Comparison of ENCODE assay signal across 7 cellular contexts in the genomic region with DNA sequence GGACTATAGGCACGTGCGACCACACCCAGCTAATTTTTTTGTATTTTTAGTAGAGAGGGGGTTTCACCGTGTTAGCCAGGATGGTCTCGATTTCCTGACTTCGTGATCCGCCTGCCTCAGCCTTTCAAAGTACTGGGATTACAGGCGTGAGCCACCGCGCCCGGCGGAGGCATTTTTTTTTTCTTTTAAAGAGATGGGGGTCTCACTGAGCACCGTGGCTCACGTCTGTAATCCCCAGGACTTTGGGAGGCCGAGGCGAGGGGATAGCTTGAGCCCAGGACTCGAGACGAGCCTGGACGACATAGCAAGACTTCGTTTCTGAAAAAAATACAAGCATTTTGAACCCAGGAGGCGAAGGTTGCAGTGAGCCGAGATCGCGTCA. TPM values are rescaled to one million over a fixed set of nuclear protein-coding genes. Genes with fewer than 3 reads are reported as not detected.
DNase-seq lines count a peak whose midpoint lies in the region; ATAC-seq, FAIRE-seq and TF ChIP-seq lines count a peak whose summit lies in the region.
"Not testable (repeated sequence)": the region's sequence is repeated elsewhere in the genome, so short reads cannot be mapped to it uniquely, and the experiment has no call there.

No MANE protein-coding gene starts in this region.

- not testable (repeated sequence) for H3K27me3 Mint-ChIP-seq in activated CD8-positive, alpha-beta T cell treated with anti-CD3 and anti-CD28 coated beads, Interleukin-2, amount 10 ng/mL, durations not matched to agents 7 days and 5 days (ENCODE audit: low read depth); naive B cell

- not testable (repeated sequence) for H3K9me2 ChIP-seq in OCI-LY1 (ENCODE audit: low read depth, low read length)

- peaks cover 33% of the 10 kb centered on the region for H3K36me3 Mint-ChIP-seq in activated CD8-positive, alpha-beta T cell treated with anti-CD3 and anti-CD28 coated beads, Interleukin-2, amount 10 ng/mL, durations not matched to agents 7 days and 5 days (ENCODE audit: low read depth)
- H3K36me3 Mint-ChIP-seq in naive B cell, result peaks cover 7 to 14% of the 10 kb centered on the region in 2 donors

- H3K9ac ChIP-seq in OCI-LY1 (ENCODE audit: low read length), result peak overlapping the region; percentile 61
- not testable (repeated sequence) for H3K9ac ChIP-seq in mammary epithelial cell (ENCODE audit: insufficient read depth, low read length)

- H3K4me1 Mint-ChIP-seq in activated CD8-positive, alpha-beta T cell treated with anti-CD3 and anti-CD28 coated beads, Interleukin-2, amount 10 ng/mL, durations not matched to agents 7 days and 5 days (ENCODE audit: low read depth), result peaks cover 47% of the 10 kb centered on the region
- H3K4me1 Mint-ChIP-seq in naive B cell, result peaks cover 30 to 47% (median 41%) of the 10 kb centered on the region in 3 donors

- H3K9me3 ChIP-seq in OCI-LY1 (ENCODE audit: low read length); mammary epithelial cell (replicated peaks; ENCODE audit: insufficient read depth, low read length); left ventricle myocardium inferior (replicated peaks); small intestine (ENCODE audit: control insufficient read depth, low read depth): not testable (repeated sequence)

- not testable (repeated sequence) for H3F3A ChIP-seq in OCI-LY1 (ENCODE audit: insufficient read depth, low read length)

- H3K27me3 ChIP-seq in OCI-LY1 (ENCODE audit: insufficient read depth, low read length); mammary epithelial cell (ENCODE audit: insufficient read depth, low read length); left ventricle myocardium inferior (ENCODE audit: low read depth); small intestine (ENCODE audit: control insufficient read depth in 2 of 2, insufficient read depth in 2 of 2, low read length in 2 of 2): not testable (repeated sequence)

- H2AFZ ChIP-seq in OCI-LY1 (ENCODE audit: low read length) (peak overlapping the region; percentile 84), mammary epithelial cell (ENCODE audit: low read depth, low read length) (peak overlapping the region; percentile 98)

- dilution Hi-C loops in mammary epithelial cell (cut with HindIII; ENCODE audit: low sequenced_read_pairs), result not testable (repeated sequence)

- ATAC-seq in activated CD8-positive, alpha-beta T cell treated with anti-CD3 and anti-CD28 coated beads, Interleukin-2, amount 10 ng/mL, durations not matched to agents 7 days and 5 days; naive B cell (ENCODE audit: low read depth in 2 of 2): not testable (repeated sequence)

- 77% methylated on average over 17 of the region's 23 CpGs for WGBS in mammary epithelial cell (ENCODE audit: low coverage, missing lambda C conversion rate)
- WGBS in small intestine, 3 donors, result 26 to 37% (median 26%) methylated on average over 23 of the region's 23 CpGs

- not testable (repeated sequence) for H4K20me1 ChIP-seq in OCI-LY1 (ENCODE audit: insufficient read depth, low read length); mammary epithelial cell (ENCODE audit: insufficient read depth, low read length)

- H3K36me3 ChIP-seq in OCI-LY1 (ENCODE audit: insufficient read depth, low read length), result peaks cover 26% of the 10 kb centered on the region
- not testable (repeated sequence) for H3K36me3 ChIP-seq in mammary epithelial cell (ENCODE audit: insufficient read depth, low read length); small intestine (ENCODE audit: control insufficient read depth in 2 of 2, insufficient read depth in 2 of 2, low read length in 2 of 2)
- H3K36me3 ChIP-seq in left ventricle myocardium inferior, result peaks cover 21% of the 10 kb centered on the region

- FAIRE-seq in small intestine (lab: Jason Lieb, UNC), result not testable (repeated sequence)

- not testable (repeated sequence) for DNase-seq in activated CD8-positive, alpha-beta T cell treated with anti-CD3 and anti-CD28 coated beads, Interleukin-2, amount 10 ng/mL, durations not matched to agents 7 days and 5 days; mammary epithelial cell; left ventricle myocardium inferior; naive B cell; small intestine

- not testable (repeated sequence) for H3K79me2 ChIP-seq in OCI-LY1 (ENCODE audit: insufficient read depth, low read length)
- peaks cover 25% of the 10 kb centered on the region for H3K79me2 ChIP-seq in mammary epithelial cell (ENCODE audit: insufficient read depth, low read length)

- not testable (repeated sequence) for H3K9me3 Mint-ChIP-seq in activated CD8-positive, alpha-beta T cell treated with anti-CD3 and anti-CD28 coated beads, Interleukin-2, amount 10 ng/mL, durations not matched to agents 7 days and 5 days (ENCODE audit: insufficient read depth); naive B cell

- not testable (repeated sequence) for BruUV-seq in mammary epithelial cell (replicated peaks; lab: Mats Ljungman, UMichigan)

- peak overlapping the region; percentile 61 for H3K4me2 ChIP-seq in OCI-LY1 (ENCODE audit: low read length)
- not testable (repeated sequence) for H3K4me2 ChIP-seq in mammary epithelial cell (ENCODE audit: insufficient read depth, low read depth, low read length)

- H3K4me1 ChIP-seq in OCI-LY1 (ENCODE audit: insufficient read depth, low read length, severe bottlenecking) (peaks cover 64% of the 10 kb centered on the region), mammary epithelial cell (ENCODE audit: insufficient read depth, low read length) (peaks cover 12% of the 10 kb centered on the region), left ventricle myocardium inferior (peaks cover 58% of the 10 kb centered on the region)
- not testable (repeated sequence) for H3K4me1 ChIP-seq in small intestine (ENCODE audit: control insufficient read depth in 2 of 2, insufficient read depth in 1 of 2, low read depth in 1 of 2, low read length in 1 of 2)

- POLR2A ChIA-PET in activated CD8-positive, alpha-beta T cell treated with anti-CD3 and anti-CD28 coated beads, Interleukin-2, amount 10 ng/mL, durations not matched to agents 7 days and 5 days (lab: Charles Lee), result interaction anchor here (1.0 kb wide), 1 partner anchor 100 kb away, joined by 3 read pairs; no protein-coding TSS in a partner anchor

- H3K27ac ChIP-seq in OCI-LY1 (ENCODE audit: low read depth, low read length, poor library complexity, severe bottlenecking) (peak overlapping the region; percentile 93), left ventricle myocardium inferior (replicated peaks) (peak overlapping the region; percentile 50), small intestine (ENCODE audit: low read depth in 1 of 2, low read length in 1 of 2) (peak overlapping the region; percentile 37 to 78)
- H3K27ac ChIP-seq in mammary epithelial cell (ENCODE audit: insufficient read depth, low read depth, low read length), result not testable (repeated sequence)

- TF ChIP-seq CTCF in GM12875 (IDR thresholded peaks at IDR 0.05; ENCODE audit: borderline replicate concordance, insufficient read depth, low read depth, low read length); OCI-LY1 (IDR thresholded peaks at IDR 0.05; ENCODE audit: low read length); mammary epithelial cell (conservative IDR thresholded peaks at IDR 0.05 in 1 of 2, IDR thresholded peaks at IDR 0.05 in 1 of 2; ENCODE audit: extremely low read depth in 1 of 2, insufficient read depth in 1 of 2, low read depth in 1 of 2, low read length in 2 of 2); left ventricle myocardium inferior (IDR thresholded peaks at IDR 0.05; ENCODE audit: borderline replicate concordance): not testable (repeated sequence)

- peak overlapping the region; percentile 75 for H3K27ac Mint-ChIP-seq in activated CD8-positive, alpha-beta T cell treated with anti-CD3 and anti-CD28 coated beads, Interleukin-2, amount 10 ng/mL, durations not matched to agents 7 days and 5 days
- peak overlapping the region in 2 of 6 donors; percentile 54 to 93 for H3K27ac Mint-ChIP-seq in naive B cell

- H3K4me3 Mint-ChIP-seq in activated CD8-positive, alpha-beta T cell treated with anti-CD3 and anti-CD28 coated beads, Interleukin-2, amount 10 ng/mL, durations not matched to agents 7 days and 5 days, result peak overlapping the region; percentile 86
- peak overlapping the region; percentile 86 to 95 (median 90) for H3K4me3 Mint-ChIP-seq in naive B cell

- CTCF ChIA-PET in activated CD8-positive, alpha-beta T cell treated with anti-CD3 and anti-CD28 coated beads, Interleukin-2, amount 10 ng/mL, durations not matched to agents 7 days and 5 days (lab: Charles Lee), result interaction anchor here (0.7 to 2.2 kb wide), 10 partner anchors 9 to 302 kb away, joined by 3 to 23 read pairs (median 3); a partner anchor contains a TSS
- CTCF ChIA-PET in mammary epithelial cell (lab: Charles Lee; ENCODE audit: low non-redundant PET), result not testable (repeated sequence)

- in situ Hi-C loops in mammary epithelial cell (cut with MboI; ENCODE audit: low sequenced_read_pairs in 2 of 2), result loop anchor here in 1 of 2 donors (25.0 kb wide), 1 partner anchor 126 kb away; no protein-coding TSS in a partner anchor

- intact Hi-C loops in mammary epithelial cell (cut with micrococcal nuclease) (loop anchor here (1.0 kb wide), 1 partner anchor 135 kb away; no protein-coding TSS in a partner anchor), left ventricle myocardium inferior (cut with micrococcal nuclease) (loop anchor here (10.0 kb wide), 2 partner anchors 59 to 139 kb away; no protein-coding TSS in a partner anchor)

- peak overlapping the region; percentile 63 for H3K4me3 ChIP-seq in GM12875 (ENCODE audit: low read depth, low read length)
- peak overlapping the region; percentile 60 for H3K4me3 ChIP-seq in OCI-LY1 (ENCODE audit: low read depth, low read length, poor library complexity, severe bottlenecking)
- H3K4me3 ChIP-seq in mammary epithelial cell (replicated peaks in 1 of 3; ENCODE audit: insufficient read depth in 1 of 3, low read depth in 2 of 3, low read length in 3 of 3), result not testable (repeated sequence)
- H3K4me3 ChIP-seq in left ventricle myocardium inferior, result peak overlapping the region; percentile 71
- H3K4me3 ChIP-seq in small intestine (ENCODE audit: low read depth in 1 of 2, low read length in 2 of 2), result peak overlapping the region in 1 of 2 donors; percentile 26

RNA-seq across cellular contexts. Expression of a gene that starts 5.2 kb away (rescaled TPM):
- total RNA-seq in activated CD8-positive, alpha-beta T cell treated with anti-CD3 and anti-CD28 coated beads, Interleukin-2, amount 10 ng/mL, durations not matched to agents 7 days and 5 days, result 1,000 to 10,000 TPM; 1,415 to 1,441 TPM
- total RNA-seq in mammary epithelial cell, result 100 to 1,000 TPM; 633 to 696 TPM
- 999 TPM for polyA plus RNA-seq in mammary epithelial cell
- 1,322 TPM for polyA minus RNA-seq in mammary epithelial cell
- 1,605 TPM for total RNA-seq in left ventricle myocardium inferior
- polyA plus RNA-seq in naive B cell (ENCODE audit: low read depth in 6 of 6), result 1,000 to 10,000 TPM; 2,209 to 2,817 (median 2,696) TPM
- 1,000 to 10,000 TPM; 1,011 to 2,335 (median 1,827) TPM for polyA plus RNA-seq in small intestine

RNA-seq across cellular contexts. Expression of a gene that starts 29.3 kb away (rescaled TPM):
- total RNA-seq in activated CD8-positive, alpha-beta T cell treated with anti-CD3 and anti-CD28 coated beads, Interleukin-2, amount 10 ng/mL, durations not matched to agents 7 days and 5 days, result 100 to 1,000 TPM; 124 to 134 TPM
- total RNA-seq in mammary epithelial cell, result under 1 TPM in 1 of 2 donors, not detected in 1; 0.33 TPM
- 0.09 TPM for polyA plus RNA-seq in mammary epithelial cell
- polyA minus RNA-seq in mammary epithelial cell, result not detected
- 6.7 TPM for total RNA-seq in left ventricle myocardium inferior
- polyA plus RNA-seq in naive B cell (ENCODE audit: low read depth in 6 of 6), result 10 to 100 TPM; 36.2 to 59.9 (median 44.0) TPM
- 1 to 10 TPM in 2 of 3 donors, under 1 TPM in 1; 0.45 to 9.3 (median 3.8) TPM for polyA plus RNA-seq in small intestine

RNA-seq across cellular contexts. Expression of a gene that starts 32.8 kb away (rescaled TPM):
- 10 to 100 TPM; 28.6 to 36.4 TPM for total RNA-seq in activated CD8-positive, alpha-beta T cell treated with anti-CD3 and anti-CD28 coated beads, Interleukin-2, amount 10 ng/mL, durations not matched to agents 7 days and 5 days
- total RNA-seq in mammary epithelial cell (1 to 10 TPM; 5.5 to 7.8 TPM), left ventricle myocardium inferior (8.4 TPM)
- polyA plus RNA-seq in mammary epithelial cell (7.1 TPM), naive B cell (ENCODE audit: low read depth in 6 of 6) (10 to 100 TPM; 13.3 to 34.2 (median 15.9) TPM), small intestine (100 to 1,000 TPM; 115 to 185 (median 163) TPM)
- not detected for polyA minus RNA-seq in mammary epithelial cell

Comparison
In these comparisons a context has a peak if more than half of its experiments do, and no peak if none do; other contexts are left out.
1. RNA of a gene that starts 29.3 kb away (total RNA-seq): 124 to 134 TPM in activated CD8-positive, alpha-beta T cell treated with anti-CD3 and anti-CD28 coated beads, Interleukin-2, amount 10 ng/mL, durations not matched to agents 7 days and 5 days; 6.7 TPM in left ventricle myocardium inferior (single experiment) and 0.33 TPM in mammary epithelial cell; every median in the first group is over 10 times any median in the second.